ENCODE assay signal across 8 cellular contexts in genomic region chr12:4273651-4274395, GRCh38. TPM values are rescaled to one million over a fixed set of nuclear protein-coding genes. Genes with fewer than 3 reads are reported as not detected.
DNase-seq lines count a peak whose midpoint lies in the region; ATAC-seq and TF ChIP-seq lines count a peak whose summit lies in the region.

CCND2 (plus strand) TSS chr12:4273762; CDS start chr12:4274041, 279 bp downstream.

- H3K4me3 ChIP-seq in epithelial cell of proximal tubule (ENCODE audit: low read depth, low read length), result peak within 1 kb of the TSS; percentile 70

- TF ChIP-seq CTCF in epithelial cell of proximal tubule (conservative IDR thresholded peaks at IDR 0.05; ENCODE audit: low read depth, low read length), result no peak

- DNase-seq in AG20443 (ENCODE audit: low spot score), result peak; percentile 85
- DNase-seq in MV-4-11 (lab: John Stamatoyannopoulos, UW), result peak; percentile 73
- peak; percentile 75 for DNase-seq in activated T-cell treated with anti-CD3 and anti-CD28 coated beads for 48 hours (ENCODE audit: low read depth)
- no peak for DNase-seq in epithelial cell of proximal tubule (ENCODE audit: low read depth)
- peak; percentile 67 for DNase-seq in midbrain (lab: John Stamatoyannopoulos, UW)
- DNase-seq in stimulated activated CD8-positive, alpha-beta memory T cell treated with anti-CD3 and anti-CD28 coated beads, Interleukin-2, amount 100 ng/mL, for 48 hours (ENCODE audit: low read depth in 2 of 2), result peak; percentile 72

- ATAC-seq in GM19395 (IDR thresholded peaks at IDR 0.05; ENCODE audit: unreplicated experiment), result peak; percentile 26
- ATAC-seq in GM21526 (IDR thresholded peaks at IDR 0.05; ENCODE audit: low FRiP score, unreplicated experiment), result no peak

RNA-seq across cellular contexts. Expression of gene CCND2, which starts in this region (rescaled TPM):
- 6.4 and 14.8 TPM in 2 replicates for total RNA-seq in epithelial cell of proximal tubule
